ENCODE assay signal across 9 cellular contexts in the genomic region with DNA sequence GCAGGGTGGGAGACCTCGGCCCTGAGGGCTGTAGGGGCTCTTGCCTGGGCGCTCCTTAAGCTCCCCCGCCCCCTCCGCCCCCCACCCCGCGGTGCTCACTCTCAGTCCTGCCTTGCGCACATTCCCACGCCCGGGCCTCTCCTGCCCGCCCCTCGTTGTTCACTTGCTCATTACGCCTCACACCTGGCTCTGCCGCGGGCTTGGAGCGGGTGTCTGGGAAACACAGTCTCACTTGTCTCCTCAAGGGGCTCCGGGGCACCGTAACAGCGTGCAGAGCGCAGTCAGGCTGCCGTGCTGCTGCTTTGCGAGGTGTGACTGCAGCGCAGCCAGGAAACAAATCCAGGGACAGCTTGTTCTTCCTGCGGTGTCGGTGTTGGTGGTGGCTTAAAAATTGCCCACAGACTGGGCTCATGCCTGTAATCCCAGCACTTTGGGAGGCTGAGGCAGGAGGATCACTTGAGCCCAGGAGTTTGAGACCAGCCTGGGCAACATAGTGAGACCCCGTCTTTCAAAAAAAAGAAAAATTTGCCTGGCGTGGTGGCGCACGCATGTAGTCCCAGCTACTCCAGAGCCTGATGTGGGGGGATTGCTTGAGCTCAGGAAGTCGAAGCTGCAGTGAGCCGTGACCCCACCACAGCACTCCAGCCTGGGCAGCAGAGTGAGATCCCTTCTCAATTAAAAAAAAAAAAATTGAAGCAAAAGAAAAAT. TPM values are rescaled to one million over a fixed set of nuclear protein-coding genes. Genes with fewer than 3 reads are reported as not detected.
DNase-seq lines count a peak whose midpoint lies in the region; ATAC-seq and FAIRE-seq lines count a peak whose summit lies in the region.
"Had no signal": no experiment of that assay in that cellular context is flagged by ENCODE, and none has a peak within 500 bp of the region (broad histone marks: within the 10 kb centered on the region; RNA-seq: fewer than 3 reads in every experiment).

No MANE protein-coding gene starts in this region.

- no peak overlapping the region for H3K27ac Mint-ChIP-seq in activated naive CD8-positive, alpha-beta T cell
- H3K27ac Mint-ChIP-seq in activated naive CD8-positive, alpha-beta T cell treated with anti-CD3 and anti-CD28 coated beads, Interleukin-2, amount 50 U/mL, for 24 hours: no peak overlapping the region

- no peak for ATAC-seq in activated naive CD8-positive, alpha-beta T cell treated with anti-CD3 and anti-CD28 coated beads, Interleukin-2, amount 50 U/mL, for 24 hours
- ATAC-seq in GM18907 (IDR thresholded peaks at IDR 0.05; ENCODE audit: unreplicated experiment): no peak

- H3K9me3 Mint-ChIP-seq in activated naive CD8-positive, alpha-beta T cell (ENCODE audit: low read depth): no peaks in the 10 kb centered on the region
- H3K9me3 Mint-ChIP-seq in activated naive CD8-positive, alpha-beta T cell treated with anti-CD3 and anti-CD28 coated beads, Interleukin-2, amount 50 U/mL, for 24 hours: no peaks in the 10 kb centered on the region

- H3K4me1 Mint-ChIP-seq in activated naive CD8-positive, alpha-beta T cell (ENCODE audit: low read depth): peaks cover 19% of the 10 kb centered on the region
- H3K4me1 Mint-ChIP-seq in activated naive CD8-positive, alpha-beta T cell treated with anti-CD3 and anti-CD28 coated beads, Interleukin-2, amount 50 U/mL, for 24 hours: peaks cover 23% of the 10 kb centered on the region

- H3K4me3 ChIP-seq in iPS-20b (ENCODE audit: low read length): peak overlapping the region; percentile 69

- no peak overlapping the region for H3K27ac ChIP-seq in iPS-20b (ENCODE audit: low read length)

- no peak for DNase-seq in activated naive CD8-positive, alpha-beta T cell treated with anti-CD3 and anti-CD28 coated beads, Interleukin-2, amount 50 U/mL, for 24 hours
- DNase-seq in SK-N-DZ (ENCODE audit: low spot score): peak; percentile 83
- DNase-seq in urothelium cell line (ENCODE audit: low spot score): peak; percentile 41
- DNase-seq in A172 (ENCODE audit: low spot score): no peak
- DNase-seq in RKO (ENCODE audit: low spot score): no peak

- H3K9ac ChIP-seq in iPS-20b (ENCODE audit: low read depth, low read length): no peak overlapping the region

- H3K27me3 Mint-ChIP-seq in activated naive CD8-positive, alpha-beta T cell: peaks cover 6% of the 10 kb centered on the region
- peaks cover 19% of the 10 kb centered on the region for H3K27me3 Mint-ChIP-seq in activated naive CD8-positive, alpha-beta T cell treated with anti-CD3 and anti-CD28 coated beads, Interleukin-2, amount 50 U/mL, for 24 hours

- H3K9me3 ChIP-seq in iPS-20b (ENCODE audit: insufficient read depth, low read depth, low read length): no peaks in the 10 kb centered on the region

- H3K27me3 ChIP-seq in iPS-20b (ENCODE audit: insufficient read depth, low read length): peaks cover 34% of the 10 kb centered on the region

- peak overlapping the region; percentile 68 for H3K4me3 Mint-ChIP-seq in activated naive CD8-positive, alpha-beta T cell
- H3K4me3 Mint-ChIP-seq in activated naive CD8-positive, alpha-beta T cell treated with anti-CD3 and anti-CD28 coated beads, Interleukin-2, amount 50 U/mL, for 24 hours: no peak overlapping the region

- H3K4me1 ChIP-seq in iPS-20b (ENCODE audit: insufficient read depth, low read length): no peaks in the 10 kb centered on the region

- no peak for FAIRE-seq in urothelium cell line (lab: Jason Lieb, UNC)

- no peaks in the 10 kb centered on the region for H3K36me3 Mint-ChIP-seq in activated naive CD8-positive, alpha-beta T cell
- H3K36me3 Mint-ChIP-seq in activated naive CD8-positive, alpha-beta T cell treated with anti-CD3 and anti-CD28 coated beads, Interleukin-2, amount 50 U/mL, for 24 hours (ENCODE audit: low read depth): no peaks in the 10 kb centered on the region

- no peaks in the 10 kb centered on the region for H3K36me3 ChIP-seq in iPS-20b (ENCODE audit: insufficient read depth, low read depth, low read length)

RNA-seq across cellular contexts. Expression of gene NPBWR2, which starts 4.6 kb away (rescaled TPM):
- not detected in 2 replicates for polyA plus RNA-seq in SK-N-DZ (2014; cell fraction: cytosol; rRNA removed)
- polyA plus RNA-seq in SK-N-DZ (2014; cell fraction: nucleus; rRNA removed): not detected in 2 replicates
- not detected in 2 replicates for total RNA-seq in A172 (2014; rRNA removed; shearing (Covaris generic))
- total RNA-seq: glomerular endothelial cell had no signal

RNA-seq across cellular contexts. Expression of gene LKAAEAR1, which starts 18.6 kb away (rescaled TPM):
- not detected in 2 replicates for polyA plus RNA-seq in SK-N-DZ (2014; cell fraction: cytosol; rRNA removed)
- polyA plus RNA-seq in SK-N-DZ (2014; cell fraction: nucleus; rRNA removed): not detected in 2 replicates
- total RNA-seq in A172 (2014; rRNA removed; shearing (Covaris generic)): 0.24 TPM in 1 of 2 replicates, not detected in the other

RNA-seq across cellular contexts. Expression of gene OPRL1, which starts 22.9 kb away (rescaled TPM):
- polyA plus RNA-seq in SK-N-DZ (2014; cell fraction: cytosol; rRNA removed): 14.7 and 15.5 TPM in 2 replicates
- 7.1 and 11.7 TPM in 2 replicates for polyA plus RNA-seq in SK-N-DZ (2014; cell fraction: nucleus; rRNA removed)
- 0.81 and 1.2 TPM in 2 replicates for total RNA-seq in A172 (2014; rRNA removed; shearing (Covaris generic))

RNA-seq across cellular contexts. Expression of gene RGS19, which starts 23.5 kb away (rescaled TPM):
- 30.3 and 30.4 TPM in 2 replicates for polyA plus RNA-seq in SK-N-DZ (2014; cell fraction: cytosol; rRNA removed)
- 28.4 and 31.8 TPM in 2 replicates for polyA plus RNA-seq in SK-N-DZ (2014; cell fraction: nucleus; rRNA removed)
- 29.3 and 29.5 TPM in 2 replicates for total RNA-seq in A172 (2014; rRNA removed; shearing (Covaris generic))

RNA-seq across cellular contexts. Expression of gene TCEA2, which starts 39.8 kb away (rescaled TPM):
- polyA plus RNA-seq in SK-N-DZ (2014; cell fraction: cytosol; rRNA removed): 33.1 and 37.2 TPM in 2 replicates
- 164 and 170 TPM in 2 replicates for polyA plus RNA-seq in SK-N-DZ (2014; cell fraction: nucleus; rRNA removed)
- total RNA-seq in A172 (2014; rRNA removed; shearing (Covaris generic)): 52.7 and 58.3 TPM in 2 replicates

Comparison
In these comparisons a context has a peak if more than half of its experiments do, and no peak if none do; other contexts are left out.
1. DNase-seq: peak in SK-N-DZ (single experiment) and urothelium cell line (single experiment); none in activated naive CD8-positive, alpha-beta T cell treated with anti-CD3 and anti-CD28 coated beads, Interleukin-2, amount 50 U/mL, for 24 hours (single experiment), A172 (single experiment) and RKO (single experiment).